ENCODE assay signal across 8 cellular contexts in the genomic region with DNA sequence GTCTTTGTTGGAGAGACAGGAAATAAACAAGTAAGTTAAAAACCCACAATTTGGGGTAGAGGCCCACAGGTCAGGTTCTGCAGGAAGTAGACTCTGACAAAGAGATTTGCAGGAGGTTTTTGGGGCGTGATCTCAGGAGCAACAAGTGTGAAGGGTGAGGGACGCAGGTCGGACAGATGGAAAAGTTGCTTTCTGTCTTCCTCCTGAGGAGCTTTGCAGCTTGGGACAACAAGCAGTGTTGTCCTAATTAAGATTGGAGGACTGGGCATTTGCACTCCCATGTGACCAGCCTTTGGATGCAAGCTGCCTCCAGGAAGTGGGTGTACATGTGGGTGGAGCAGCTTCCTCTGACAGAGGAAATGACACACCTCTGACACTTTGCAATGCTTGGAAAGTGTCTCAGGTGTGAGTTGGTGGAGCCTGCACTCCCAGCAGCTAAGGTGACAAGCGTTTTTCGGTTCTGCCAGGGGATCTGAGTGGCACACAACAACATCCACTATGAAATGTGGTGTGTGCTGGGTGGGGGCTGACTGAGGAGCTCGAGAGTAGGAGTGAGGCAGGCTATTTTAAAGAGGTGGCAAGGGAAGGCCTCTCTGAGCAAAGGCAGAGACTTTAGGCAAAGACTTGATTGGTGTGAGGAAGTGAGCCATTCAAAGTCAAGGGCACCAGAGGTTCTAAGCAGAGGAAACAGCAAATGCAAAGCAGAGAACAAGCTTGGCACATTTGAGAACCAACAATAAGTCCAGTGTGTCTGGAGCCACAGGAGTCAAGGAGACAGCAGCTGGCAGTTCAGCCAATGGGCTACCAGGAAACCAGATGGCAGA.
DNase-seq lines count a peak whose midpoint lies in the region; ATAC-seq, FAIRE-seq and TF ChIP-seq lines count a peak whose summit lies in the region.

No MANE protein-coding gene starts in this region.

- DNase-seq in GM12892 (ENCODE audit: insufficient read length) = peak; percentile 23
- DNase-seq in activated T-cell treated with anti-CD3 and anti-CD28 coated beads, Interleukin-2, amount 50 U/mL, for 72 hours = peak; percentile 72 to 78
- DNase-seq in lung microvascular endothelial cell (ENCODE audit: low read depth in 2 of 2) = peak; percentile 42 to 63
- peak; percentile 63 for DNase-seq in stimulated activated naive CD8-positive, alpha-beta T cell treated with anti-CD3 and anti-CD28 coated beads, Interleukin-15, Interleukin-2, amounts not matched to agents 100 U/mL and 50 U/mL, for 24 hours
- DNase-seq in SIG-M5 treated with dmso at 0.1 percent for 504 hours (lab: John Stamatoyannopoulos, UW; ENCODE audit: unreplicated experiment) = no peak

- H3K9me3 ChIP-seq in KOPT-K1 (ENCODE audit: insufficient read depth, low read length, poor library complexity, severe bottlenecking) = no peaks in the 10 kb centered on the region

- H3K27ac ChIP-seq in KOPT-K1 (ENCODE audit: low read depth, low read length, poor library complexity, severe bottlenecking) = peak overlapping the region; percentile 84

- peak; percentile 76 for FAIRE-seq in GM12892 (lab: Jason Lieb, UNC)

- no peak for TF ChIP-seq POLR2A in GM12892 (IDR thresholded peaks at IDR 0.05; ENCODE audit: low read depth, low read length)

- H3K9me3 Mint-ChIP-seq in activated T-cell treated with anti-CD3 and anti-CD28 coated beads, Interleukin-2, amount 50 U/mL, for 72 hours = peaks cover 0 to 1% of the 10 kb centered on the region in 2 donors

- H3K27ac Mint-ChIP-seq in activated T-cell treated with anti-CD3 and anti-CD28 coated beads, Interleukin-2, amount 50 U/mL, for 72 hours = peak overlapping the region; percentile 98

- peaks cover 2% of the 10 kb centered on the region in 2 donors for H3K36me3 Mint-ChIP-seq in activated T-cell treated with anti-CD3 and anti-CD28 coated beads, Interleukin-2, amount 50 U/mL, for 72 hours (ENCODE audit: insufficient read depth in 2 of 2)

- peak overlapping the region; percentile 88 to 94 for H3K4me3 Mint-ChIP-seq in activated T-cell treated with anti-CD3 and anti-CD28 coated beads, Interleukin-2, amount 50 U/mL, for 72 hours

- no peaks in the 10 kb centered on the region for H3K27me3 Mint-ChIP-seq in activated T-cell treated with anti-CD3 and anti-CD28 coated beads, Interleukin-2, amount 50 U/mL, for 72 hours (ENCODE audit: low read depth)

- peak; percentile 86 to 89 for ATAC-seq in activated T-cell treated with anti-CD3 and anti-CD28 coated beads, Interleukin-2, amount 50 U/mL, for 72 hours (replicated peaks in 1 of 2)
- peak; percentile 78 for ATAC-seq in stimulated activated naive CD8-positive, alpha-beta T cell treated with anti-CD3 and anti-CD28 coated beads, Interleukin-15, Interleukin-2, amounts not matched to agents 100 U/mL and 50 U/mL, for 24 hours
- ATAC-seq in HG03196 (IDR thresholded peaks at IDR 0.05; ENCODE audit: unreplicated experiment) (no peak), HG02938 (IDR thresholded peaks at IDR 0.05; ENCODE audit: unreplicated experiment) (no peak)

- peaks cover 91% of the 10 kb centered on the region for H3K4me1 Mint-ChIP-seq in activated T-cell treated with anti-CD3 and anti-CD28 coated beads, Interleukin-2, amount 50 U/mL, for 72 hours (ENCODE audit: low read depth)

- H3K36me3 ChIP-seq in KOPT-K1 (ENCODE audit: insufficient read depth, low read length) = peaks cover 14% of the 10 kb centered on the region; the same call in 1 of the 2 replicates

Comparison
In these comparisons a context has a peak if more than half of its experiments do, and no peak if none do; other contexts are left out.
1. ATAC-seq: peak in activated T-cell treated with anti-CD3 and anti-CD28 coated beads, Interleukin-2, amount 50 U/mL, for 72 hours (2 of 2) and stimulated activated naive CD8-positive, alpha-beta T cell treated with anti-CD3 and anti-CD28 coated beads, Interleukin-15, Interleukin-2, amounts not matched to agents 100 U/mL and 50 U/mL, for 24 hours (single experiment); none in HG03196 (single experiment) and HG02938 (single experiment).